ENCODE assay signal across 9 cellular contexts in genomic region chr11:134261626-134262488, GRCh38. TPM values are rescaled to one million over a fixed set of nuclear protein-coding genes. Genes with fewer than 3 reads are reported as not detected.
DNase-seq lines count a peak whose midpoint lies in the region; ATAC-seq lines count a peak whose summit lies in the region.
"Had no signal": no experiment of that assay in that cellular context is flagged by ENCODE, and none has a peak within 500 bp of the region (broad histone marks: within the 10 kb centered on the region; RNA-seq: fewer than 3 reads in every experiment).

No MANE protein-coding gene starts in this region.

- POLR2A ChIA-PET in activated naive CD8-positive, alpha-beta T cell treated with anti-CD3 and anti-CD28 coated beads, Interleukin-2, amount 10 ng/mL, durations not matched to agents 7 days and 5 days (lab: Charles Lee), result interaction anchor here (1.2 to 2.2 kb wide), 5 partner anchors 8 to 36 kb away, joined by 3 to 9 read pairs (median 4); partner anchors contain the start of gene GLB1L3

- H3K27me3 Mint-ChIP-seq in activated naive CD8-positive, alpha-beta T cell treated with anti-CD3 and anti-CD28 coated beads, Interleukin-2, amount 10 ng/mL, durations not matched to agents 7 days and 5 days, result no peaks in the 10 kb centered on the region
- no peaks in the 10 kb centered on the region for H3K27me3 Mint-ChIP-seq in activated naive CD8-positive, alpha-beta T cell treated with anti-CD3 and anti-CD28 coated beads for 36 hours
- H3K27me3 Mint-ChIP-seq in activated T-cell treated with anti-CD3 and anti-CD28 coated beads, Interleukin-2, amount 50 U/mL, for 24 hours, result no peaks in the 10 kb centered on the region
- H3K27me3 Mint-ChIP-seq in stimulated activated memory B cell treated with anti-CD40 and anti-IgM and Interleukin-4, amounts not matched to agents 10 μg/mL and 1 μg/mL and 100 μg/mL, for 72 hours, result no peaks in the 10 kb centered on the region

- no peak overlapping the region for H3K27ac Mint-ChIP-seq in activated naive CD8-positive, alpha-beta T cell treated with anti-CD3 and anti-CD28 coated beads, Interleukin-2, amount 10 ng/mL, durations not matched to agents 7 days and 5 days
- H3K27ac Mint-ChIP-seq in activated naive CD8-positive, alpha-beta T cell treated with anti-CD3 and anti-CD28 coated beads for 36 hours, result no peak overlapping the region
- H3K27ac Mint-ChIP-seq in activated T-cell treated with anti-CD3 and anti-CD28 coated beads, Interleukin-2, amount 50 U/mL, for 24 hours, result no peak overlapping the region
- H3K27ac Mint-ChIP-seq in stimulated activated memory B cell treated with anti-CD40 and anti-IgM and Interleukin-4, amounts not matched to agents 10 μg/mL and 1 μg/mL and 100 μg/mL, for 72 hours, result no peak overlapping the region
- H3K27ac Mint-ChIP-seq: dendritic cell treated with granulocyte-macrophage colony-stimulating factor and Interleukin-4, amounts not matched to agents 40 ng/mL and 50 ng/mL, for 4 days had no signal

- H3K9me3 Mint-ChIP-seq in activated naive CD8-positive, alpha-beta T cell treated with anti-CD3 and anti-CD28 coated beads, Interleukin-2, amount 10 ng/mL, durations not matched to agents 7 days and 5 days, result no peaks in the 10 kb centered on the region
- no peaks in the 10 kb centered on the region for H3K9me3 Mint-ChIP-seq in activated naive CD8-positive, alpha-beta T cell treated with anti-CD3 and anti-CD28 coated beads for 36 hours
- H3K9me3 Mint-ChIP-seq in activated T-cell treated with anti-CD3 and anti-CD28 coated beads, Interleukin-2, amount 50 U/mL, for 24 hours, result no peaks in the 10 kb centered on the region
- H3K9me3 Mint-ChIP-seq in stimulated activated memory B cell treated with anti-CD40 and anti-IgM and Interleukin-4, amounts not matched to agents 10 μg/mL and 1 μg/mL and 100 μg/mL, for 72 hours, result no peaks in the 10 kb centered on the region
- H3K9me3 Mint-ChIP-seq: dendritic cell treated with granulocyte-macrophage colony-stimulating factor and Interleukin-4, amounts not matched to agents 40 ng/mL and 50 ng/mL, for 4 days had no signal

- peak; percentile 61 for ATAC-seq in activated naive CD8-positive, alpha-beta T cell treated with anti-CD3 and anti-CD28 coated beads, Interleukin-2, amount 10 ng/mL, durations not matched to agents 7 days and 5 days (ENCODE audit: low read depth)
- no peak for ATAC-seq in GM21381 (IDR thresholded peaks at IDR 0.05; ENCODE audit: unreplicated experiment)
- ATAC-seq in HG03469 (IDR thresholded peaks at IDR 0.05; ENCODE audit: unreplicated experiment), result no peak
- no peak for ATAC-seq in stimulated activated memory B cell treated with anti-CD40 and anti-IgM and Interleukin-4, amounts not matched to agents 10 μg/mL and 1 μg/mL and 100 μg/mL, for 72 hours

- H3K4me3 Mint-ChIP-seq in activated naive CD8-positive, alpha-beta T cell treated with anti-CD3 and anti-CD28 coated beads, Interleukin-2, amount 10 ng/mL, durations not matched to agents 7 days and 5 days, result no peak overlapping the region
- H3K4me3 Mint-ChIP-seq in activated naive CD8-positive, alpha-beta T cell treated with anti-CD3 and anti-CD28 coated beads for 36 hours, result no peak overlapping the region
- no peak overlapping the region for H3K4me3 Mint-ChIP-seq in activated T-cell treated with anti-CD3 and anti-CD28 coated beads, Interleukin-2, amount 50 U/mL, for 24 hours
- no peak overlapping the region for H3K4me3 Mint-ChIP-seq in stimulated activated memory B cell treated with anti-CD40 and anti-IgM and Interleukin-4, amounts not matched to agents 10 μg/mL and 1 μg/mL and 100 μg/mL, for 72 hours
- H3K4me3 Mint-ChIP-seq: dendritic cell treated with granulocyte-macrophage colony-stimulating factor and Interleukin-4, amounts not matched to agents 40 ng/mL and 50 ng/mL, for 4 days had no signal

- peaks cover 5% of the 10 kb centered on the region for H3K36me3 Mint-ChIP-seq in activated naive CD8-positive, alpha-beta T cell treated with anti-CD3 and anti-CD28 coated beads, Interleukin-2, amount 10 ng/mL, durations not matched to agents 7 days and 5 days
- peaks cover 3% of the 10 kb centered on the region for H3K36me3 Mint-ChIP-seq in activated naive CD8-positive, alpha-beta T cell treated with anti-CD3 and anti-CD28 coated beads for 36 hours
- H3K36me3 Mint-ChIP-seq in activated T-cell treated with anti-CD3 and anti-CD28 coated beads, Interleukin-2, amount 50 U/mL, for 24 hours (ENCODE audit: low read depth), result peaks cover 74% of the 10 kb centered on the region
- peaks cover 45% of the 10 kb centered on the region for H3K36me3 Mint-ChIP-seq in stimulated activated memory B cell treated with anti-CD40 and anti-IgM and Interleukin-4, amounts not matched to agents 10 μg/mL and 1 μg/mL and 100 μg/mL, for 72 hours

- peaks cover 15% of the 10 kb centered on the region for H3K4me1 Mint-ChIP-seq in activated naive CD8-positive, alpha-beta T cell treated with anti-CD3 and anti-CD28 coated beads, Interleukin-2, amount 10 ng/mL, durations not matched to agents 7 days and 5 days
- peaks cover 2% of the 10 kb centered on the region for H3K4me1 Mint-ChIP-seq in activated naive CD8-positive, alpha-beta T cell treated with anti-CD3 and anti-CD28 coated beads for 36 hours
- no peaks in the 10 kb centered on the region for H3K4me1 Mint-ChIP-seq in activated T-cell treated with anti-CD3 and anti-CD28 coated beads, Interleukin-2, amount 50 U/mL, for 24 hours (ENCODE audit: low read depth)
- H3K4me1 Mint-ChIP-seq in stimulated activated memory B cell treated with anti-CD40 and anti-IgM and Interleukin-4, amounts not matched to agents 10 μg/mL and 1 μg/mL and 100 μg/mL, for 72 hours, result peaks cover 6% of the 10 kb centered on the region

- no peak for DNase-seq in activated naive CD8-positive, alpha-beta T cell treated with anti-CD3 and anti-CD28 coated beads, Interleukin-2, amount 10 ng/mL, durations not matched to agents 7 days and 5 days
- no peak for DNase-seq in activated naive CD8-positive, alpha-beta T cell treated with anti-CD3 and anti-CD28 coated beads for 36 hours
- DNase-seq in Kasumi-1 (lab: John Stamatoyannopoulos, UW) (peak; percentile 36 to 49), left kidney (ENCODE audit: low read depth, low spot score) (peak; percentile 50)
- peak; percentile 41 for DNase-seq in activated T-cell treated with anti-CD3 and anti-CD28 coated beads, Interleukin-2, amount 50 U/mL, for 24 hours

RNA-seq across cellular contexts. Expression of gene ACAD8, which starts 8.5 kb away (rescaled TPM):
- 10 to 100 TPM; 29.0 to 29.5 TPM for total RNA-seq in activated naive CD8-positive, alpha-beta T cell treated with anti-CD3 and anti-CD28 coated beads, Interleukin-2, amount 10 ng/mL, durations not matched to agents 7 days and 5 days
- total RNA-seq in activated naive CD8-positive, alpha-beta T cell treated with anti-CD3 and anti-CD28 coated beads for 36 hours, result 10 to 100 TPM; 20.9 to 21.1 TPM

RNA-seq across cellular contexts. Expression of gene THYN1, which starts 8.7 kb away (rescaled TPM):
- total RNA-seq in activated naive CD8-positive, alpha-beta T cell treated with anti-CD3 and anti-CD28 coated beads, Interleukin-2, amount 10 ng/mL, durations not matched to agents 7 days and 5 days, result 10 to 100 TPM; 65.8 to 66.8 TPM
- total RNA-seq in activated naive CD8-positive, alpha-beta T cell treated with anti-CD3 and anti-CD28 coated beads for 36 hours, result 10 to 100 TPM; 79.5 to 79.8 TPM

RNA-seq across cellular contexts. Expression of gene GLB1L3, which starts 14.3 kb away (rescaled TPM):
- 1 to 10 TPM; 5.2 to 6.1 TPM for total RNA-seq in activated naive CD8-positive, alpha-beta T cell treated with anti-CD3 and anti-CD28 coated beads, Interleukin-2, amount 10 ng/mL, durations not matched to agents 7 days and 5 days
- total RNA-seq in activated naive CD8-positive, alpha-beta T cell treated with anti-CD3 and anti-CD28 coated beads for 36 hours, result 10 to 100 TPM in 1 of 2 experiments, 1 to 10 TPM in 1; 9.8 to 10.9 TPM

RNA-seq across cellular contexts. Expression of gene VPS26B, which starts 37.4 kb away (rescaled TPM):
- 10 to 100 TPM; 75.8 to 76.3 TPM for total RNA-seq in activated naive CD8-positive, alpha-beta T cell treated with anti-CD3 and anti-CD28 coated beads, Interleukin-2, amount 10 ng/mL, durations not matched to agents 7 days and 5 days
- total RNA-seq in activated naive CD8-positive, alpha-beta T cell treated with anti-CD3 and anti-CD28 coated beads for 36 hours, result 10 to 100 TPM; 28.8 to 30.3 TPM

RNA-seq across cellular contexts. Expression of gene NCAPD3, which starts 38.1 kb away (rescaled TPM):
- total RNA-seq in activated naive CD8-positive, alpha-beta T cell treated with anti-CD3 and anti-CD28 coated beads, Interleukin-2, amount 10 ng/mL, durations not matched to agents 7 days and 5 days, result 100 to 1,000 TPM; 114 to 115 TPM
- 10 to 100 TPM; 93.4 to 96.7 TPM for total RNA-seq in activated naive CD8-positive, alpha-beta T cell treated with anti-CD3 and anti-CD28 coated beads for 36 hours

Comparison
In these comparisons a context has a peak if more than half of its experiments do, and no peak if none do; other contexts are left out.
1. DNase-seq: peak in Kasumi-1 (2 of 2), activated T-cell treated with anti-CD3 and anti-CD28 coated beads, Interleukin-2, amount 50 U/mL, for 24 hours (single experiment) and left kidney (single experiment); none in activated naive CD8-positive, alpha-beta T cell treated with anti-CD3 and anti-CD28 coated beads, Interleukin-2, amount 10 ng/mL, durations not matched to agents 7 days and 5 days (single experiment) and activated naive CD8-positive, alpha-beta T cell treated with anti-CD3 and anti-CD28 coated beads for 36 hours (single experiment).